In the genomic region with DNA sequence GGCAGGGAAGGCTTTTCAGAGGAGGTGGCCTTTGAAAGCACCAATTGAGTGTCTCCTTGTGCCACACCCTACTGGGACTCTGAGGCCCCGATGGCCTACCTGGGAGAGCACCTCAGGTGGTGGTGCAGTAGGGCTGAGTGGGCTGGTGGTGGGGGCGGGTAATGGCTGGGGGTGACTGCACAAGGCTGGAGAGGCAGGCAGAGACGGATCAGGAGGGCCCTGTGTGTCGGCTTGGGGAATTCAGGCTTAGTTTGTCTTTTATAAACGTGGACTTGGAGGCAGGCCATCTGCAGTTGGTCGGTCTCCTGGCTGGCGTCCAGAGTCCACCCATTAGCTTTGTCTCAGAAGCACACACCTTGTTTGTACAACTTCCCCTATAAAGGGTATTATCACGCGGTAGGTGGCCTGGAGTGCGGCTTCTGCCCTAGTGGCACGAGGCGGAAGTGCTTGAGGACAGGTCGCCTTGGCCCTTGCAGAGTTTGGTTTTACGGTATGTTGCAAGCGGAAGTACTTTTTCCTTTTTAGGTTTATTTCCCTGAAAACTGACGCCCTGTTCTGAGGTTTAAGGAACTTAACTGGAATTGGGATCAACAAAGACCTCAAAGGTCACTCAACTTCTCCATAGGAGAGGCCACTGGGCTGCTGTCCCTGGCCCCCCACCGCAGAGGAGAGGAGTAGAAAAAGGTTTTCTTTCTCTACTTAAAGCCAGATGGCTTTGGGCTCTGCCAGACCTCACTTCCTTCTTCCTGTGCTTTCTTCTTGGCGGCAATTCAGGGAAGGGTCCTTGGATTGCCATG, we compare ENCODE assay signal across 8 cellular contexts. TPM values are rescaled to one million over a fixed set of nuclear protein-coding genes. Genes with fewer than 3 reads are reported as not detected.
DNase-seq lines count a peak whose midpoint lies in the region; ATAC-seq and TF ChIP-seq lines count a peak whose summit lies in the region.

No MANE protein-coding gene starts in this region.

- POLR2A ChIA-PET in CD4-positive, alpha-beta T cell (lab: Charles Lee) = interaction anchor here (1.1 to 3.6 kb wide), 9 partner anchors 9 to 245 kb away, joined by 3 to 34 read pairs (median 4); a partner anchor contains a TSS
- POLR2A ChIA-PET in RWPE1 (lab: Yijun Ruan, JAX; ENCODE audit: low non-redundant PET) = no interaction called here

- CTCF ChIA-PET in CD4-positive, alpha-beta T cell (lab: Charles Lee) = interaction anchor here (1.2 to 2.2 kb wide), 5 partner anchors 9 to 153 kb away, joined by 4 to 7 read pairs (median 6); no protein-coding TSS in a partner anchor
- CTCF ChIA-PET in RWPE1 (lab: Yijun Ruan, JAX) = no interaction called here

- no peaks in the 10 kb centered on the region for H3K36me3 ChIP-seq in breast epithelium
- H3K36me3 ChIP-seq in stomach = no peaks in the 10 kb centered on the region

- peaks cover 14 to 22% of the 10 kb centered on the region in 2 donors for H3K4me1 ChIP-seq in breast epithelium
- H3K4me1 ChIP-seq in stomach = peaks cover 44 to 90% (median 75%) of the 10 kb centered on the region in 4 donors

- H3K27me3 ChIP-seq in CD4-positive, alpha-beta T cell (ENCODE audit: control insufficient read depth, insufficient read depth, low read length) = no peaks in the 10 kb centered on the region
- no peaks in the 10 kb centered on the region for H3K27me3 ChIP-seq in breast epithelium
- no peaks in the 10 kb centered on the region for H3K27me3 ChIP-seq in stomach

- 13 to 28% (median 20%) methylated on average over 17 to 18 of the region's 18 CpGs for WGBS in stomach, 5 donors

- intact Hi-C loops in CD4-positive, alpha-beta T cell (cut with DNase I, micrococcal nuclease) = loop anchor here in 1 of 2 experiments (1.0 to 2.0 kb wide), 4 partner anchors 8 to 69 kb away; a partner anchor contains a TSS
- intact Hi-C loops in breast epithelium (cut with DNase I; ENCODE audit: low total_unique reads) = no loop called here
- intact Hi-C loops in stomach (cut with DNase I; ENCODE audit: low total_unique reads) = no loop called here

- no peaks in the 10 kb centered on the region for H3K27me3 Mint-ChIP-seq in CD4-positive, alpha-beta T cell
- H3K27me3 Mint-ChIP-seq in IgD-negative memory B cell = no peaks in the 10 kb centered on the region

- peak in 3 of 10 experiments; percentile 27 to 48 (median 38) for DNase-seq in CD4-positive, alpha-beta T cell
- no peak for DNase-seq in RWPE1 (ENCODE audit: low spot score)
- DNase-seq in breast epithelium (ENCODE audit: low spot score in 2 of 2) = peak; percentile 64 to 69
- peak; percentile 82 for DNase-seq in left lobe of liver (ENCODE audit: low spot score)
- DNase-seq in stomach = peak; percentile 96
- DNase-seq in cerebellar nuclear complex (lab: John Stamatoyannopoulos, UW) = no peak

- H3K4me1 Mint-ChIP-seq in CD4-positive, alpha-beta T cell (ENCODE audit: low read depth) = peaks cover 76% of the 10 kb centered on the region
- H3K4me1 Mint-ChIP-seq in IgD-negative memory B cell = peaks cover 21 to 31% (median 23%) of the 10 kb centered on the region in 3 donors

- TF ChIP-seq CTCF in CD4-positive, alpha-beta T cell (IDR thresholded peaks at IDR 0.05) = peak; percentile 51
- TF ChIP-seq CTCF in RWPE1 (conservative IDR thresholded peaks at IDR 0.05; ENCODE audit: low read depth) = peak; percentile 33
- peak; percentile 65 to 71 (median 66) for TF ChIP-seq CTCF in breast epithelium (IDR thresholded peaks at IDR 0.05)
- peak in 5 of 7 experiments; percentile 35 to 76 (median 64) for TF ChIP-seq CTCF in stomach (IDR thresholded peaks at IDR 0.05)

- no peaks in the 10 kb centered on the region for H3K9me3 ChIP-seq in CD4-positive, alpha-beta T cell (ENCODE audit: control insufficient read depth, low read length)
- H3K9me3 ChIP-seq in breast epithelium = no peaks in the 10 kb centered on the region
- H3K9me3 ChIP-seq in stomach = no peaks in the 10 kb centered on the region

- peak overlapping the region; percentile 46 for H3K4me3 Mint-ChIP-seq in CD4-positive, alpha-beta T cell
- peak overlapping the region in 3 of 4 donors; percentile 69 to 76 (median 74) for H3K4me3 Mint-ChIP-seq in IgD-negative memory B cell

- H3K27ac Mint-ChIP-seq in CD4-positive, alpha-beta T cell = peak overlapping the region; percentile 90
- peak overlapping the region; percentile 40 to 94 (median 78) for H3K27ac Mint-ChIP-seq in IgD-negative memory B cell

- H3K9me3 Mint-ChIP-seq in CD4-positive, alpha-beta T cell = no peaks in the 10 kb centered on the region
- no peaks in the 10 kb centered on the region for H3K9me3 Mint-ChIP-seq in IgD-negative memory B cell

- no peak for TF ChIP-seq EP300 in stomach (IDR thresholded peaks at IDR 0.05)

- peak overlapping the region in 1 of 3 donors; percentile 30 for H3K4me3 ChIP-seq in breast epithelium
- peak overlapping the region in 1 of 4 donors; percentile 21 for H3K4me3 ChIP-seq in stomach

- ATAC-seq in CD4-positive, alpha-beta T cell (ENCODE audit: poor library complexity) = peak; percentile 46
- peak; percentile 54 for ATAC-seq in GM19467 (IDR thresholded peaks at IDR 0.05; ENCODE audit: unreplicated experiment)
- peak; percentile 75 for ATAC-seq in left lobe of liver

- H3K36me3 Mint-ChIP-seq in CD4-positive, alpha-beta T cell (ENCODE audit: low read depth) = peaks cover 3% of the 10 kb centered on the region
- peaks cover 1% of the 10 kb centered on the region for H3K36me3 Mint-ChIP-seq in IgD-negative memory B cell

- H3K27ac ChIP-seq in CD4-positive, alpha-beta T cell (ENCODE audit: low read depth, low read length) = peak overlapping the region; percentile 59
- H3K27ac ChIP-seq in RWPE1 (peak overlapping the region; percentile 46), breast epithelium (peak overlapping the region; percentile 81 to 90), stomach (peak overlapping the region; percentile 79 to 99 (median 87))

- TF ChIP-seq POLR2A in breast epithelium (IDR thresholded peaks at IDR 0.05) (no peak), stomach (IDR thresholded peaks at IDR 0.05) (no peak)

RNA-seq across cellular contexts. Expression of a gene that starts 8.0 kb away (rescaled TPM):
- total RNA-seq in CD4-positive, alpha-beta T cell = 10 to 100 TPM; 31.2 to 34.1 TPM
- polyA plus RNA-seq in IgD-negative memory B cell (28.2 TPM), stomach (10 to 100 TPM; 19.5 to 42.5 (median 40.0) TPM)
- total RNA-seq in breast epithelium (10 to 100 TPM; 48.5 to 57.3 (median 48.7) TPM), left lobe of liver (29.3 TPM), stomach (10 to 100 TPM; 33.5 to 72.4 (median 40.8) TPM)

Comparison
In these comparisons a context has a peak if more than half of its experiments do, and no peak if none do; other contexts are left out.
1. DNase-seq: peak in breast epithelium (2 of 2), left lobe of liver (single experiment) and stomach (single experiment); none in RWPE1 (single experiment) and cerebellar nuclear complex (0 of 2).
2. Peak in every context shown above with its lines, with median percentiles within 50 percentile points of each other: ATAC-seq, H3K27ac ChIP-seq and CTCF ChIP-seq.